Comparison of ENCODE assay signal across 22 cellular contexts in the genomic region with DNA sequence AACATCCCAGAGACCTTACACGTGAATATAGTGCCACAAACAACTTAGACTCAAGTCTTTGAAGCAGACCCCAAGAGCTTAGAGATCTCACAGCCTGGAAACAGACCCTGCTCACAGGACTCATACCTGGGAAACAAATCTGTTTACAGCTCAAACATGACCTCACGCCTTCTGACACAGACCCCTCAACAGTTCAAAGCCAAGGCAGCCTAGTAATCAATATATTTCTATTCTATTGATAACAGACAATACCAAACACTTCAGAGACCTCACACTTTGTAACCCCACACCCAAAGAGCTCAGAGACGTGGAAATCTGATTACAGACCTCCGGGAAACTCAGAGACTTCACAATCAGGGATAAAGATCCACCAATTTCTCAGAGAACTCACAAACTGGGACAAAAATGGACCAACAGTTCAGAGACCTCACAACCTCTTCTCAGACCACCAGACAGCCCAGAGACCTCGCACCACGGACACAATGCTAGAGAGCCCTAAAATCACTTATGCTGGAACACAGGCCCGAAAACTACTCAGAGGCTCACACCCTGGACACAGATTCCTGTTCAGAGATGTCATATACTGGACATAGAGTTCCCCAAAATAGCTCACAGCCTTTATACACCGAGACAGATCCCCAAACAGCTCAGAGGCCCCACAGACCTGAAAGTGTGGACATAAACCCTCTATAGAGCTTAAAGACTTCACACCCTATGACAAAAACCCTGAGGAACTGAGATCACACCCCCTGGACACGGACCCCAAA. TPM values are rescaled to one million over a fixed set of nuclear protein-coding genes. Genes with fewer than 3 reads are reported as not detected.
DNase-seq lines count a peak whose midpoint lies in the region; ATAC-seq and TF ChIP-seq lines count a peak whose summit lies in the region.
"Had no signal": no experiment of that assay in that cellular context is flagged by ENCODE, and none has a peak within 500 bp of the region (broad histone marks: within the 10 kb centered on the region; RNA-seq: fewer than 3 reads in every experiment).

No MANE protein-coding gene starts in this region.

- H3K27me3 Mint-ChIP-seq in activated CD4-positive, alpha-beta T cell treated with anti-CD3 and anti-CD28 coated beads, Interleukin-2, amount 10 ng/mL, durations not matched to agents 7 days and 5 days, result no peaks in the 10 kb centered on the region
- H3K27me3 Mint-ChIP-seq in activated CD4-positive, alpha-beta memory T cell treated with anti-CD3 and anti-CD28 coated beads for 36 hours, result no peaks in the 10 kb centered on the region
- peaks cover 0 to 5% of the 10 kb centered on the region in 2 donors for H3K27me3 Mint-ChIP-seq in natural killer cell treated with Interleukin-12 subunit alpha and Interleukin-12 subunit beta and Interleukin-15 and Interleukin-18, amount 100 ng/mL, for 72 hours

- no peaks in the 10 kb centered on the region for H3K27me3 ChIP-seq in heart right ventricle
- H3K27me3 ChIP-seq in colonic mucosa, result no peaks in the 10 kb centered on the region
- H3K27me3 ChIP-seq: spleen had no signal

- H3K4me3 ChIP-seq in heart right ventricle (peak overlapping the region in 4 of 10 donors; percentile 10 to 33 (median 24)), colonic mucosa (no peak overlapping the region)
- H3K4me3 ChIP-seq: A549; BLaER1 treated with 17β-estradiol and CSF1 and Interleukin-3, amounts not matched to agents 10 nM and 100 nM; spleen had no signal

- no peak overlapping the region for H3K9ac ChIP-seq in colonic mucosa (ENCODE audit: low read depth in 2 of 2, low read length in 2 of 2)
- H3K9ac ChIP-seq: BLaER1 treated with 17β-estradiol and CSF1 and Interleukin-3, amounts not matched to agents 10 nM and 100 nM had no signal

- CTCF ChIA-PET in activated CD4-positive, alpha-beta T cell treated with anti-CD3 and anti-CD28 coated beads, Interleukin-2, amount 10 ng/mL, durations not matched to agents 7 days and 5 days (lab: Charles Lee), result interaction anchor here (2.5 kb wide), 1 partner anchor 11 kb away, joined by 8 read pairs; no protein-coding TSS in a partner anchor
- CTCF ChIA-PET in activated CD4-positive, alpha-beta memory T cell treated with anti-CD3 and anti-CD28 coated beads for 36 hours (lab: Charles Lee), result no interaction called here

- H3K36me3 ChIP-seq in heart right ventricle (no peaks in the 10 kb centered on the region), colonic mucosa (no peaks in the 10 kb centered on the region)

- intact Hi-C loops in activated CD4-positive, alpha-beta memory T cell treated with anti-CD3 and anti-CD28 coated beads for 36 hours (cut with micrococcal nuclease), result loop anchor here (10.0 kb wide), 1 partner anchor 203 kb away; a partner anchor contains a TSS
- intact Hi-C loops in heart right ventricle (cut with DNase I), result no loop called here
- intact Hi-C loops in colonic mucosa (cut with DNase I), result no loop called here

- H3K27ac ChIP-seq in heart right ventricle (peak overlapping the region; percentile 22 to 86 (median 70)), colonic mucosa (no peak overlapping the region)
- H3K27ac ChIP-seq: A549; BLaER1 treated with 17β-estradiol and CSF1 and Interleukin-3, amounts not matched to agents 10 nM and 100 nM had no signal

- H3K4me1 Mint-ChIP-seq in activated CD4-positive, alpha-beta T cell treated with anti-CD3 and anti-CD28 coated beads, Interleukin-2, amount 10 ng/mL, durations not matched to agents 7 days and 5 days, result peaks cover 61% of the 10 kb centered on the region
- peaks cover 61% of the 10 kb centered on the region for H3K4me1 Mint-ChIP-seq in activated CD4-positive, alpha-beta memory T cell treated with anti-CD3 and anti-CD28 coated beads for 36 hours (ENCODE audit: low read depth)
- H3K4me1 Mint-ChIP-seq in natural killer cell treated with Interleukin-12 subunit alpha and Interleukin-12 subunit beta and Interleukin-15 and Interleukin-18, amount 100 ng/mL, for 72 hours (ENCODE audit: low read depth in 2 of 2), result peaks cover 49 to 59% of the 10 kb centered on the region in 2 donors

- H3K9me3 ChIP-seq in heart right ventricle, result no peaks in the 10 kb centered on the region
- H3K9me3 ChIP-seq in colonic mucosa, result no peaks in the 10 kb centered on the region
- H3K9me3 ChIP-seq: A549, spleen had no signal

- DNase-seq in activated CD4-positive, alpha-beta T cell treated with anti-CD3 and anti-CD28 coated beads, Interleukin-2, amount 10 ng/mL, durations not matched to agents 7 days and 5 days, result no peak
- no peak for DNase-seq in activated CD4-positive, alpha-beta T cell treated with anti-CD3 and anti-CD28 coated beads for 48 hours
- no peak for DNase-seq in activated CD4-positive, alpha-beta memory T cell treated with anti-CD3 and anti-CD28 coated beads for 36 hours
- no peak for DNase-seq in heart right ventricle
- DNase-seq in natural killer cell treated with Interleukin-12 subunit alpha and Interleukin-12 subunit beta and Interleukin-15 and Interleukin-18, amount 100 ng/mL, for 72 hours (ENCODE audit: low spot score), result no peak
- DNase-seq in islet precursor cell, result no peak
- no peak for DNase-seq in colonic mucosa
- DNase-seq in AG08395 (ENCODE audit: low spot score), result no peak
- DNase-seq: activated CD4-positive, alpha-beta T cell treated with anti-CD3 and anti-CD28 coated beads, Interleukin-2, amount 50 U/mL, for 4 hours; anterior cingulate cortex; central memory CD4-positive, alpha-beta T cell; DMS79 treated with DMSO at 0.1 percent for 48 hours; H7; head of caudate nucleus; NCI-H1105 treated with DMSO at 0.1 percent for 48 hours; NCI-H524; RPMI8226; spleen had no signal

- 61 to 72% methylated on average over 9 of the region's 9 CpGs for WGBS in heart right ventricle, 2 donors

- H3K9me3 Mint-ChIP-seq in activated CD4-positive, alpha-beta T cell treated with anti-CD3 and anti-CD28 coated beads, Interleukin-2, amount 10 ng/mL, durations not matched to agents 7 days and 5 days, result peaks cover 10% of the 10 kb centered on the region
- no peaks in the 10 kb centered on the region for H3K9me3 Mint-ChIP-seq in activated CD4-positive, alpha-beta memory T cell treated with anti-CD3 and anti-CD28 coated beads for 36 hours
- no peaks in the 10 kb centered on the region for H3K9me3 Mint-ChIP-seq in natural killer cell treated with Interleukin-12 subunit alpha and Interleukin-12 subunit beta and Interleukin-15 and Interleukin-18, amount 100 ng/mL, for 72 hours

- TF ChIP-seq CTCF in heart right ventricle (IDR thresholded peaks at IDR 0.05) (no peak), colonic mucosa (IDR thresholded peaks at IDR 0.05) (no peak)

- ATAC-seq in heart right ventricle, result peak; percentile 70 to 94 (median 82)
- ATAC-seq in natural killer cell treated with Interleukin-12 subunit alpha and Interleukin-12 subunit beta and Interleukin-15 and Interleukin-18, amount 100 ng/mL, for 72 hours, result no peak

- peak overlapping the region; percentile 96 for H3K27ac Mint-ChIP-seq in activated CD4-positive, alpha-beta T cell treated with anti-CD3 and anti-CD28 coated beads, Interleukin-2, amount 10 ng/mL, durations not matched to agents 7 days and 5 days
- peak overlapping the region; percentile 84 for H3K27ac Mint-ChIP-seq in activated CD4-positive, alpha-beta memory T cell treated with anti-CD3 and anti-CD28 coated beads for 36 hours
- H3K27ac Mint-ChIP-seq in natural killer cell treated with Interleukin-12 subunit alpha and Interleukin-12 subunit beta and Interleukin-15 and Interleukin-18, amount 100 ng/mL, for 72 hours, result peak overlapping the region; percentile 75 to 84

- H3K4me3 Mint-ChIP-seq in activated CD4-positive, alpha-beta T cell treated with anti-CD3 and anti-CD28 coated beads, Interleukin-2, amount 10 ng/mL, durations not matched to agents 7 days and 5 days, result peak overlapping the region; percentile 58
- no peak overlapping the region for H3K4me3 Mint-ChIP-seq in activated CD4-positive, alpha-beta memory T cell treated with anti-CD3 and anti-CD28 coated beads for 36 hours
- peak overlapping the region; percentile 73 for H3K4me3 Mint-ChIP-seq in natural killer cell treated with Interleukin-12 subunit alpha and Interleukin-12 subunit beta and Interleukin-15 and Interleukin-18, amount 100 ng/mL, for 72 hours

- peaks cover 0 to 8% (median 0%) of the 10 kb centered on the region in 9 donors for H3K4me1 ChIP-seq in heart right ventricle
- no peaks in the 10 kb centered on the region for H3K4me1 ChIP-seq in colonic mucosa
- H3K4me1 ChIP-seq: A549, spleen had no signal

- peaks cover 60% of the 10 kb centered on the region for H3K36me3 Mint-ChIP-seq in activated CD4-positive, alpha-beta T cell treated with anti-CD3 and anti-CD28 coated beads, Interleukin-2, amount 10 ng/mL, durations not matched to agents 7 days and 5 days (ENCODE audit: low read depth)
- peaks cover 4% of the 10 kb centered on the region for H3K36me3 Mint-ChIP-seq in activated CD4-positive, alpha-beta memory T cell treated with anti-CD3 and anti-CD28 coated beads for 36 hours
- H3K36me3 Mint-ChIP-seq in natural killer cell treated with Interleukin-12 subunit alpha and Interleukin-12 subunit beta and Interleukin-15 and Interleukin-18, amount 100 ng/mL, for 72 hours, result peaks cover 4% of the 10 kb centered on the region

- POLR2A ChIA-PET in activated CD4-positive, alpha-beta T cell treated with anti-CD3 and anti-CD28 coated beads, Interleukin-2, amount 10 ng/mL, durations not matched to agents 7 days and 5 days (lab: Charles Lee), result no interaction called here
- POLR2A ChIA-PET in activated CD4-positive, alpha-beta memory T cell treated with anti-CD3 and anti-CD28 coated beads for 36 hours (lab: Charles Lee), result no interaction called here

RNA-seq across cellular contexts. Expression of a gene that starts 14.8 kb away (rescaled TPM):
- total RNA-seq in activated CD4-positive, alpha-beta T cell treated with anti-CD3 and anti-CD28 coated beads, Interleukin-2, amount 10 ng/mL, durations not matched to agents 7 days and 5 days, result 10 to 100 TPM; 33.4 to 33.6 TPM
- total RNA-seq in activated CD4-positive, alpha-beta memory T cell treated with anti-CD3 and anti-CD28 coated beads for 36 hours, result 10 to 100 TPM; 32.3 to 35.6 TPM
- total RNA-seq in heart right ventricle, result 1 to 10 TPM; 2.2 to 5.6 (median 3.1) TPM
- 1 to 10 TPM; 1.4 to 4.6 TPM for polyA plus RNA-seq in heart right ventricle
- 10 to 100 TPM; 19.2 to 33.8 TPM for total RNA-seq in natural killer cell treated with Interleukin-12 subunit alpha and Interleukin-12 subunit beta and Interleukin-15 and Interleukin-18, amount 100 ng/mL, for 72 hours
- 10 to 100 TPM in 1 of 2 donors, 1 to 10 TPM in 1; 4.8 to 16.8 TPM for total RNA-seq in colonic mucosa

RNA-seq across cellular contexts. Expression of a gene that starts 27.7 kb away (rescaled TPM):
- 100 to 1,000 TPM; 165 to 177 TPM for total RNA-seq in activated CD4-positive, alpha-beta T cell treated with anti-CD3 and anti-CD28 coated beads, Interleukin-2, amount 10 ng/mL, durations not matched to agents 7 days and 5 days
- total RNA-seq in activated CD4-positive, alpha-beta memory T cell treated with anti-CD3 and anti-CD28 coated beads for 36 hours, result 10 to 100 TPM; 95.2 to 99.6 TPM
- total RNA-seq in heart right ventricle (10 to 100 TPM in 1 of 10 donors, 1 to 10 TPM in 8, under 1 TPM in 1; 0.86 to 14.3 (median 1.7) TPM), colonic mucosa (1 to 10 TPM; 3.0 to 4.9 TPM)
- 1 to 10 TPM; 1.9 TPM for polyA plus RNA-seq in heart right ventricle
- total RNA-seq in natural killer cell treated with Interleukin-12 subunit alpha and Interleukin-12 subunit beta and Interleukin-15 and Interleukin-18, amount 100 ng/mL, for 72 hours, result 100 to 1,000 TPM in 1 of 2 donors, 10 to 100 TPM in 1; 98.7 to 109 TPM
- total RNA-seq: LHCN-M2 had no signal

RNA-seq across cellular contexts. Expression of a gene that starts 50.2 kb away (rescaled TPM):
- not detected for total RNA-seq in activated CD4-positive, alpha-beta T cell treated with anti-CD3 and anti-CD28 coated beads, Interleukin-2, amount 10 ng/mL, durations not matched to agents 7 days and 5 days
- not detected for total RNA-seq in activated CD4-positive, alpha-beta memory T cell treated with anti-CD3 and anti-CD28 coated beads for 36 hours
- total RNA-seq in heart right ventricle (not detected), colonic mucosa (1 to 10 TPM; 4.0 to 9.0 TPM)
- not detected for polyA plus RNA-seq in heart right ventricle
- total RNA-seq in natural killer cell treated with Interleukin-12 subunit alpha and Interleukin-12 subunit beta and Interleukin-15 and Interleukin-18, amount 100 ng/mL, for 72 hours, result not detected
- total RNA-seq: H7, LHCN-M2, lung microvascular endothelial cell, spleen had no signal
- polyA plus RNA-seq: A549, spleen had no signal

Comparison
In these comparisons a context has a peak if more than half of its experiments do, and no peak if none do; other contexts are left out.
1. ATAC-seq: peak in heart right ventricle (8 of 8); none in natural killer cell treated with Interleukin-12 subunit alpha and Interleukin-12 subunit beta and Interleukin-15 and Interleukin-18, amount 100 ng/mL, for 72 hours (0 of 2).
2. RNA of a gene that starts 27.7 kb away (total RNA-seq): 165 to 177 TPM in activated CD4-positive, alpha-beta T cell treated with anti-CD3 and anti-CD28 coated beads, Interleukin-2, amount 10 ng/mL, durations not matched to agents 7 days and 5 days, 98.7 to 109 TPM in natural killer cell treated with Interleukin-12 subunit alpha and Interleukin-12 subunit beta and Interleukin-15 and Interleukin-18, amount 100 ng/mL, for 72 hours and 95.2 to 99.6 TPM in activated CD4-positive, alpha-beta memory T cell treated with anti-CD3 and anti-CD28 coated beads for 36 hours; 3.0 to 4.9 TPM in colonic mucosa and 0.86 to 14.3 TPM in heart right ventricle; every median in the first group is over 4 times any median in the second.
3. RNA of a gene that starts 50.2 kb away (total RNA-seq): 4.0 to 9.0 TPM in colonic mucosa; not detected in activated CD4-positive, alpha-beta T cell treated with anti-CD3 and anti-CD28 coated beads, Interleukin-2, amount 10 ng/mL, durations not matched to agents 7 days and 5 days, not detected in activated CD4-positive, alpha-beta memory T cell treated with anti-CD3 and anti-CD28 coated beads for 36 hours, not detected in heart right ventricle and not detected in natural killer cell treated with Interleukin-12 subunit alpha and Interleukin-12 subunit beta and Interleukin-15 and Interleukin-18, amount 100 ng/mL, for 72 hours; every median in the first group is over 4 times any median in the second.
4. Peak in every context shown above with its lines, with median percentiles within 50 percentile points of each other: H3K27ac Mint-ChIP-seq.